Comparison of ENCODE assay signal across 8 cellular contexts in the genomic region with DNA sequence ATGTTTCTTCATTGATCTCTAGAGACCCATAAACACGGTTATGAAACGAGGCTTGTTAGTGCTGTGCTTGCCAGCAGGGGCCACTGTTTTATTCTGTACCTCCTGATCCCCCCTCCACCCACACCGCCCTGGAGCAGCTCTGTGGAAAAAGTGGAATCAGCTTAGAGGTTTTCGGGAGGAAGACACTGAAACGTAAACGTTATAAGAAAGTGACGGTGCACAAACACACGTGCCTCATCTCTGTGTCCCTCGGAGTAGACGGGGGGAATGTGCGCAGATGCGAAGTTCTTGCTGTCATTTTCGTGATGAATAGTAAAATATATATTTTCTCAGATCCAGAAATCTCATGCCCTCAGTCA. TPM values are rescaled to one million over a fixed set of nuclear protein-coding genes. Genes with fewer than 3 reads are reported as not detected.
DNase-seq lines count a peak whose midpoint lies in the region; ATAC-seq and TF ChIP-seq lines count a peak whose summit lies in the region.
"Not testable (repeated sequence)": the region's sequence is repeated elsewhere in the genome, so short reads cannot be mapped to it uniquely, and the experiment has no call there.

No MANE protein-coding gene starts in this region.

- H3K27ac Mint-ChIP-seq in WTC11, result not testable (repeated sequence)
- H3K27ac Mint-ChIP-seq in endothelial cell (ENCODE audit: unreplicated experiment) (peak overlapping the region; percentile 57), nephron (peak overlapping the region; percentile 81 to 93 (median 85))

- H3K27me3 Mint-ChIP-seq in WTC11 (ENCODE audit: low read depth); endothelial cell (ENCODE audit: unreplicated experiment); nephron (ENCODE audit: low read depth): not testable (repeated sequence)

- H3K4me2 ChIP-seq in skeletal muscle satellite cell (ENCODE audit: low read length), result peak overlapping the region; percentile 36

- CTCF ChIA-PET in WTC11 (lab: Charles Lee), result interaction anchor here (0.9 to 1.1 kb wide), 5 partner anchors 16 to 288 kb away, joined by 3 to 4 read pairs (median 4); no protein-coding TSS in a partner anchor

- POLR2A ChIA-PET in WTC11 (lab: Charles Lee), result not testable (repeated sequence)

- not testable (repeated sequence) for H3K36me3 Mint-ChIP-seq in WTC11; nephron (ENCODE audit: low read depth)
- H3K36me3 Mint-ChIP-seq in endothelial cell (ENCODE audit: low read depth, unreplicated experiment), result peaks cover 51% of the 10 kb centered on the region

- peak overlapping the region; percentile 58 for H3K4me3 Mint-ChIP-seq in WTC11
- H3K4me3 Mint-ChIP-seq in endothelial cell (ENCODE audit: unreplicated experiment), result peak overlapping the region; percentile 59
- H3K4me3 Mint-ChIP-seq in nephron, result peak overlapping the region; percentile 57 to 82 (median 78)

- H3K4me1 Mint-ChIP-seq in WTC11 (peaks cover 24% of the 10 kb centered on the region), endothelial cell (ENCODE audit: unreplicated experiment) (peaks cover 37% of the 10 kb centered on the region), nephron (peaks cover 26% of the 10 kb centered on the region)

- H3K4me3 ChIP-seq in ACC112 (ENCODE audit: low read depth, low read length) (peak overlapping the region; percentile 68), iPS-15b (ENCODE audit: low read depth, low read length) (peak overlapping the region; percentile 47)
- not testable (repeated sequence) for H3K4me3 ChIP-seq in skeletal muscle satellite cell (ENCODE audit: low read length)

- not testable (repeated sequence) for H3K27ac ChIP-seq in ACC112 (ENCODE audit: low read depth, low read length)

- not testable (repeated sequence) for H3K9me3 Mint-ChIP-seq in WTC11; endothelial cell (ENCODE audit: unreplicated experiment); nephron

- not testable (repeated sequence) for H3K79me2 ChIP-seq in ACC112 (ENCODE audit: control insufficient read depth, insufficient read depth, low read length, unreplicated experiment)

- peaks cover 19% of the 10 kb centered on the region for H3K27me3 ChIP-seq in ACC112 (ENCODE audit: insufficient read depth, low read length)
- H3K27me3 ChIP-seq in iPS-15b (ENCODE audit: control insufficient read depth, insufficient read depth, low read length); skeletal muscle satellite cell (ENCODE audit: control insufficient read depth, insufficient read depth, low read length): not testable (repeated sequence)

- peak; percentile 33 for DNase-seq in GM03348 (ENCODE audit: low spot score)
- DNase-seq in NCI-H2227 treated with DMSO at 0.1 percent for 48 hours (lab: John Stamatoyannopoulos, UW), result peak; percentile 65
- peak; percentile 30 for DNase-seq in WTC11 (ENCODE audit: low spot score)
- peak; percentile 21 for DNase-seq in endothelial cell (ENCODE audit: low spot score)

- ATAC-seq in WTC11, result peak; percentile 69

- not testable (repeated sequence) for H3K36me3 ChIP-seq in ACC112 (ENCODE audit: insufficient read depth, low read length); iPS-15b (ENCODE audit: control insufficient read depth, insufficient read depth, low read length); skeletal muscle satellite cell (ENCODE audit: insufficient read depth, low read length)

- not testable (repeated sequence) for H3K4me1 ChIP-seq in ACC112 (ENCODE audit: control insufficient read depth, insufficient read depth, low read length, unreplicated experiment); skeletal muscle satellite cell (ENCODE audit: control insufficient read depth, insufficient read depth, low read length)
- H3K4me1 ChIP-seq in iPS-15b (ENCODE audit: control insufficient read depth, insufficient read depth, low read length), result peaks cover 13% of the 10 kb centered on the region

- not testable (repeated sequence) for H3K9ac ChIP-seq in iPS-15b (ENCODE audit: low read depth, low read length); skeletal muscle satellite cell (ENCODE audit: low read depth, low read length)

- not testable (repeated sequence) for TF ChIP-seq CTCF in WTC11 (IDR thresholded peaks at IDR 0.05)
- TF ChIP-seq CTCF in endothelial cell (IDR thresholded peaks at IDR 0.05; ENCODE audit: unreplicated experiment) (peak; percentile 36), nephron (IDR thresholded peaks at IDR 0.05; ENCODE audit: unreplicated experiment in 3 of 3) (peak in 1 of 3 experiments; percentile 14)

- not testable (repeated sequence) for H3K9me3 ChIP-seq in iPS-15b (ENCODE audit: control insufficient read depth, insufficient read depth, low read length); skeletal muscle satellite cell (replicated peaks; ENCODE audit: low read length)

- peak overlapping the region; percentile 40 for H2AFZ ChIP-seq in ACC112 (ENCODE audit: low read length, unreplicated experiment)

TF ChIP-seq in WTC11, 78 proteins besides CTCF, POLR2A, EP300 and RAD21:
- TF ChIP-seq, protein P1, sequence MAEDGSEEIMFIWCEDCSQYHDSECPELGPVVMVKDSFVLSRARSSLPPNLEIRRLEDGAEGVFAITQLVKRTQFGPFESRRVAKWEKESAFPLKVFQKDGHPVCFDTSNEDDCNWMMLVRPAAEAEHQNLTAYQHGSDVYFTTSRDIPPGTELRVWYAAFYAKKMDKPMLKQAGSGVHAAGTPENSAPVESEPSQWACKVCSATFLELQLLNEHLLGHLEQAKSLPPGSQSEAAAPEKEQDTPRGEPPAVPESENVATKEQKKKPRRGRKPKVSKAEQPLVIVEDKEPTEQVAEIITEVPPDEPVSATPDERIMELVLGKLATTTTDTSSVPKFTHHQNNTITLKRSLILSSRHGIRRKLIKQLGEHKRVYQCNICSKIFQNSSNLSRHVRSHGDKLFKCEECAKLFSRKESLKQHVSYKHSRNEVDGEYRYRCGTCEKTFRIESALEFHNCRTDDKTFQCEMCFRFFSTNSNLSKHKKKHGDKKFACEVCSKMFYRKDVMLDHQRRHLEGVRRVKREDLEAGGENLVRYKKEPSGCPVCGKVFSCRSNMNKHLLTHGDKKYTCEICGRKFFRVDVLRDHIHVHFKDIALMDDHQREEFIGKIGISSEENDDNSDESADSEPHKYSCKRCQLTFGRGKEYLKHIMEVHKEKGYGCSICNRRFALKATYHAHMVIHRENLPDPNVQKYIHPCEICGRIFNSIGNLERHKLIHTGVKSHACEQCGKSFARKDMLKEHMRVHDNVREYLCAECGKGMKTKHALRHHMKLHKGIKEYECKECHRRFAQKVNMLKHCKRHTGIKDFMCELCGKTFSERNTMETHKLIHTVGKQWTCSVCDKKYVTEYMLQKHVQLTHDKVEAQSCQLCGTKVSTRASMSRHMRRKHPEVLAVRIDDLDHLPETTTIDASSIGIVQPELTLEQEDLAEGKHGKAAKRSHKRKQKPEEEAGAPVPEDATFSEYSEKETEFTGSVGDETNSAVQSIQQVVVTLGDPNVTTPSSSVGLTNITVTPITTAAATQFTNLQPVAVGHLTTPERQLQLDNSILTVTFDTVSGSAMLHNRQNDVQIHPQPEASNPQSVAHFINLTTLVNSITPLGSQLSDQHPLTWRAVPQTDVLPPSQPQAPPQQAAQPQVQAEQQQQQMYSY (CRISPR knock-in tag; IDR thresholded peaks at IDR 0.05), result peak; percentile 58
TF ChIP-seq in WTC11: peak in this region for 1; not testable (repeated sequence) for 77.

RNA-seq across cellular contexts. Expression of a gene that starts 33.6 kb away (rescaled TPM):
- total RNA-seq in WTC11 (2021) (56.0 to 62.0 TPM (median 56.7 TPM) in 3 replicates), endothelial cell (ENCODE audit: unreplicated experiment) (26.6 TPM)
- 6.6 and 7.4 TPM in 2 replicates for total RNA-seq in skeletal muscle satellite cell (2012; rRNA removed)

RNA-seq across cellular contexts. Expression of a gene that starts 36.8 kb away (rescaled TPM):
- total RNA-seq in WTC11 (2021) (15.2 to 17.6 TPM (median 17.5 TPM) in 3 replicates), endothelial cell (ENCODE audit: unreplicated experiment) (29.9 TPM)
- 2.8 TPM in 2 replicates for total RNA-seq in skeletal muscle satellite cell (2012; rRNA removed)
